Comparison of ENCODE assay signal across 15 cellular contexts in the genomic region with DNA sequence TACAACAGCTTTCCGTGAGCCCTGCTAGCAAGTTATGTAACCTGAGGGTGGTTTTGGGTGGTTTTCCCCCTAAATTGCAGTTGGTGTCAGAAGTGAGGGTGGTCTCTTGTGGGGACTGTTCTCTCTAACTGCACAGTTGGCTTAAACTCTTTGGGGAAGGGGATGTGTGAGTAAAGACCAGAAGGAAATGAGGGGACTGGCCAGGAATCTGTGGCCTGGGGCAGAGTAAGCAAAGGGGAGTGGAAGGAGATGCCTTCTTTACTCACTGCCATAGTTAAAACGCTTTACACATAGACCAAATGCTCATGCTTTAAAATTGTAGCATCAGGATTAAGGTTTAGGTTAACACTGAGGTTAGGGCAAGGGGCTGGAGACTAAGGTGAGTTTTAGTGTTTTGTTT. TPM values are rescaled to one million over a fixed set of nuclear protein-coding genes. Genes with fewer than 3 reads are reported as not detected.
DNase-seq lines count a peak whose midpoint lies in the region; ATAC-seq and TF ChIP-seq lines count a peak whose summit lies in the region.
"Had no signal": no experiment of that assay in that cellular context is flagged by ENCODE, and none has a peak within 500 bp of the region (broad histone marks: within the 10 kb centered on the region; RNA-seq: fewer than 3 reads in every experiment).

No MANE protein-coding gene starts in this region.

- H2AK5ac ChIP-seq in mesendoderm (ENCODE audit: low read length), result no peak overlapping the region

- H3K23ac ChIP-seq in mesendoderm (ENCODE audit: low read length), result no peak overlapping the region

- DNase-seq in natural killer cell (no peak), mesendoderm (peak; percentile 61), progenitor cell of endocrine pancreas (ENCODE audit: low spot score, unreplicated experiment) (no peak), HuH-7 (ENCODE audit: low spot score) (no peak)
- DNase-seq in natural killer cell treated with Interleukin-12 subunit alpha and Interleukin-12 subunit beta and Interleukin-15 and Interleukin-18, amount 100 ng/mL, for 72 hours (ENCODE audit: low spot score), result no peak
- no peak for DNase-seq in CD4-positive, alpha-beta memory T cell
- DNase-seq: 8988T; AML-193; CD4-positive, alpha-beta T cell; DMS79; GOT3 had no signal

- H2BK15ac ChIP-seq in mesendoderm (replicated peaks; ENCODE audit: low read depth), result no peak overlapping the region

- no peaks in the 10 kb centered on the region for H3K27me3 Mint-ChIP-seq in natural killer cell (ENCODE audit: low read depth in 2 of 2)
- no peaks in the 10 kb centered on the region for H3K27me3 Mint-ChIP-seq in natural killer cell treated with Interleukin-12 subunit alpha and Interleukin-12 subunit beta and Interleukin-15 and Interleukin-18, amount 100 ng/mL, for 72 hours
- peaks cover 5% of the 10 kb centered on the region for H3K27me3 Mint-ChIP-seq in progenitor cell of endocrine pancreas
- peaks cover 0 to under 1% of the 10 kb centered on the region in 2 donors for H3K27me3 Mint-ChIP-seq in CD4-positive, alpha-beta memory T cell
- H3K27me3 Mint-ChIP-seq: CD4-positive, alpha-beta T cell had no signal

- H3K4me1 Mint-ChIP-seq in natural killer cell (peaks cover 69 to 74% of the 10 kb centered on the region in 2 donors), progenitor cell of endocrine pancreas (ENCODE audit: low read depth) (no peaks in the 10 kb centered on the region)
- H3K4me1 Mint-ChIP-seq in natural killer cell treated with Interleukin-12 subunit alpha and Interleukin-12 subunit beta and Interleukin-15 and Interleukin-18, amount 100 ng/mL, for 72 hours (ENCODE audit: low read depth in 2 of 2), result peaks cover 44 to 60% of the 10 kb centered on the region in 2 donors
- H3K4me1 Mint-ChIP-seq in CD4-positive, alpha-beta memory T cell, result peaks cover 0 to 6% (median 3%) of the 10 kb centered on the region in 4 donors

- H3K4me2 ChIP-seq in mesendoderm (ENCODE audit: low read length), result no peak overlapping the region

- TF ChIP-seq CTCF in natural killer cell (IDR thresholded peaks at IDR 0.05) (no peak), progenitor cell of endocrine pancreas (IDR thresholded peaks at IDR 0.05; ENCODE audit: unreplicated experiment) (no peak)

- H3K36me3 ChIP-seq in mesendoderm (ENCODE audit: control insufficient read depth, insufficient read depth, low read length), result no peaks in the 10 kb centered on the region
- no peaks in the 10 kb centered on the region for H3K36me3 ChIP-seq in CD4-positive, alpha-beta memory T cell (ENCODE audit: insufficient read depth, low read length)
- H3K36me3 ChIP-seq: BLaER1 treated with 17β-estradiol and CSF1 and Interleukin-3, amounts not matched to agents 10 nM and 100 nM; HAP-1 had no signal

- H3K79me1 ChIP-seq in mesendoderm (ENCODE audit: low read length), result no peaks in the 10 kb centered on the region

- no peak overlapping the region for H3K18ac ChIP-seq in mesendoderm (ENCODE audit: low read length)

- no peak overlapping the region for H4K8ac ChIP-seq in mesendoderm (ENCODE audit: low read depth, low read length)

- no peak overlapping the region for H4K5ac ChIP-seq in mesendoderm (ENCODE audit: low read length)

- no peak overlapping the region for H3K56ac ChIP-seq in mesendoderm (ENCODE audit: low read length)

- H3K4me3 Mint-ChIP-seq in natural killer cell (no peak overlapping the region), progenitor cell of endocrine pancreas (ENCODE audit: low read depth) (no peak overlapping the region)
- H3K4me3 Mint-ChIP-seq in natural killer cell treated with Interleukin-12 subunit alpha and Interleukin-12 subunit beta and Interleukin-15 and Interleukin-18, amount 100 ng/mL, for 72 hours, result no peak overlapping the region
- no peak overlapping the region for H3K4me3 Mint-ChIP-seq in CD4-positive, alpha-beta memory T cell
- H3K4me3 Mint-ChIP-seq: CD4-positive, alpha-beta T cell had no signal

- H3K9ac ChIP-seq in mesendoderm (ENCODE audit: low read length), result no peak overlapping the region
- H3K9ac ChIP-seq: BLaER1 treated with 17β-estradiol and CSF1 and Interleukin-3, amounts not matched to agents 10 nM and 100 nM had no signal

- intact Hi-C loops in natural killer cell (cut with micrococcal nuclease), result no loop called here
- intact Hi-C loops in CD4-positive, alpha-beta memory T cell (cut with micrococcal nuclease), result no loop called here

- no peak overlapping the region for H3K4ac ChIP-seq in mesendoderm (ENCODE audit: low read depth, low read length)

- H3K9me3 ChIP-seq in CD4-positive, alpha-beta memory T cell (ENCODE audit: control insufficient read depth in 1 of 2, low read length in 2 of 2), result no peaks in the 10 kb centered on the region

- POLR2A ChIA-PET in CD4-positive, alpha-beta memory T cell (lab: Charles Lee; ENCODE audit: partially characterized antibody), result no interaction called here

- H3K79me2 ChIP-seq in mesendoderm (ENCODE audit: control insufficient read depth, insufficient read depth, low read length), result no peaks in the 10 kb centered on the region

- H3K36me3 Mint-ChIP-seq in natural killer cell (no peaks in the 10 kb centered on the region), progenitor cell of endocrine pancreas (ENCODE audit: insufficient read depth) (no peaks in the 10 kb centered on the region)
- H3K36me3 Mint-ChIP-seq in natural killer cell treated with Interleukin-12 subunit alpha and Interleukin-12 subunit beta and Interleukin-15 and Interleukin-18, amount 100 ng/mL, for 72 hours, result no peaks in the 10 kb centered on the region
- H3K36me3 Mint-ChIP-seq in CD4-positive, alpha-beta memory T cell, result no peaks in the 10 kb centered on the region

- H3K27ac ChIP-seq in mesendoderm (ENCODE audit: low read depth, low read length), result no peak overlapping the region
- H3K27ac ChIP-seq in CD4-positive, alpha-beta memory T cell (ENCODE audit: low read depth, low read length), result no peak overlapping the region
- H3K27ac ChIP-seq: HL-60 had no signal

- no peak overlapping the region for H2BK120ac ChIP-seq in mesendoderm (ENCODE audit: low read depth, low read length)

- H2BK5ac ChIP-seq in mesendoderm (ENCODE audit: low read length), result no peak overlapping the region

- no peak overlapping the region for H3K4me3 ChIP-seq in mesendoderm (ENCODE audit: low read length)
- H3K4me3 ChIP-seq in CD4-positive, alpha-beta memory T cell (ENCODE audit: low read length in 2 of 2), result no peak overlapping the region
- H3K4me3 ChIP-seq: BLaER1 treated with 17β-estradiol and CSF1 and Interleukin-3, amounts not matched to agents 10 nM and 100 nM; HAP-1 had no signal

- H3K27ac Mint-ChIP-seq in natural killer cell, result peak overlapping the region; percentile 56 to 69
- H3K27ac Mint-ChIP-seq in natural killer cell treated with Interleukin-12 subunit alpha and Interleukin-12 subunit beta and Interleukin-15 and Interleukin-18, amount 100 ng/mL, for 72 hours, result peak overlapping the region in 1 of 2 donors; percentile 44
- H3K27ac Mint-ChIP-seq in progenitor cell of endocrine pancreas, result peak overlapping the region; percentile 77
- H3K27ac Mint-ChIP-seq in CD4-positive, alpha-beta memory T cell, result no peak overlapping the region
- H3K27ac Mint-ChIP-seq: CD4-positive, alpha-beta T cell had no signal

- H3K4me1 ChIP-seq in mesendoderm (ENCODE audit: control insufficient read depth, low read depth, low read length), result peaks cover 9% of the 10 kb centered on the region
- peaks cover 7% of the 10 kb centered on the region for H3K4me1 ChIP-seq in CD4-positive, alpha-beta memory T cell (ENCODE audit: insufficient read depth, low read length)

- ATAC-seq in natural killer cell, result no peak
- ATAC-seq in natural killer cell treated with Interleukin-12 subunit alpha and Interleukin-12 subunit beta and Interleukin-15 and Interleukin-18, amount 100 ng/mL, for 72 hours, result no peak
- no peak for ATAC-seq in HG03565 (IDR thresholded peaks at IDR 0.05; ENCODE audit: unreplicated experiment)

- H3K27me3 ChIP-seq in mesendoderm (ENCODE audit: insufficient read depth, low read length, poor library complexity), result no peaks in the 10 kb centered on the region
- no peaks in the 10 kb centered on the region for H3K27me3 ChIP-seq in CD4-positive, alpha-beta memory T cell (ENCODE audit: insufficient read depth, low read length)
- H3K27me3 ChIP-seq: BLaER1 treated with 17β-estradiol and CSF1 and Interleukin-3, amounts not matched to agents 10 nM and 100 nM had no signal

- no peaks in the 10 kb centered on the region for H3K9me3 Mint-ChIP-seq in natural killer cell
- no peaks in the 10 kb centered on the region for H3K9me3 Mint-ChIP-seq in natural killer cell treated with Interleukin-12 subunit alpha and Interleukin-12 subunit beta and Interleukin-15 and Interleukin-18, amount 100 ng/mL, for 72 hours
- H3K9me3 Mint-ChIP-seq in progenitor cell of endocrine pancreas (ENCODE audit: low read depth), result no peaks in the 10 kb centered on the region
- no peaks in the 10 kb centered on the region for H3K9me3 Mint-ChIP-seq in CD4-positive, alpha-beta memory T cell
- H3K9me3 Mint-ChIP-seq: CD4-positive, alpha-beta T cell had no signal

- CTCF ChIA-PET in CD4-positive, alpha-beta memory T cell (lab: Charles Lee; ENCODE audit: partially characterized antibody), result interaction anchor here (0.8 to 6.3 kb wide), 3 partner anchors 74 to 77 kb away, joined by 3 to 42 read pairs (median 4); no protein-coding TSS in a partner anchor

- no CpG with 5 or more reads among the region's 2 CpGs for WGBS in mesendoderm (ENCODE audit: extremely low coverage, insufficient coverage, low lambda C conversion rate)

RNA-seq across cellular contexts. Expression of gene XIRP1, which starts 21.2 kb away (rescaled TPM):
- total RNA-seq in natural killer cell (under 1 TPM; 0.14 to 0.40 (median 0.24) TPM), progenitor cell of endocrine pancreas (0.16 TPM in 1 of 2 replicates, not detected in the other)
- under 1 TPM; 0.22 to 0.43 TPM for total RNA-seq in natural killer cell treated with Interleukin-12 subunit alpha and Interleukin-12 subunit beta and Interleukin-15 and Interleukin-18, amount 100 ng/mL, for 72 hours
- polyA plus RNA-seq in mesendoderm (2013, experiment 1 of 2), result 0.01 TPM
- 0.03 TPM for polyA plus RNA-seq in mesendoderm (2013, experiment 2 of 2)
- not detected for total RNA-seq in CD4-positive, alpha-beta memory T cell
- under 1 TPM in 1 of 2 donors, not detected in 1; 0.03 TPM for polyA plus RNA-seq in CD4-positive, alpha-beta memory T cell
- total RNA-seq: CD4-positive, alpha-beta T cell had no signal

Comparison
In these comparisons a context has a peak if more than half of its experiments do, and no peak if none do; other contexts are left out.
1. H3K27ac Mint-ChIP-seq: peak in natural killer cell (2 of 2) and progenitor cell of endocrine pancreas (single experiment); none in CD4-positive, alpha-beta memory T cell (0 of 7).